Comparison of ENCODE assay signal across 24 cellular contexts in the genomic region with DNA sequence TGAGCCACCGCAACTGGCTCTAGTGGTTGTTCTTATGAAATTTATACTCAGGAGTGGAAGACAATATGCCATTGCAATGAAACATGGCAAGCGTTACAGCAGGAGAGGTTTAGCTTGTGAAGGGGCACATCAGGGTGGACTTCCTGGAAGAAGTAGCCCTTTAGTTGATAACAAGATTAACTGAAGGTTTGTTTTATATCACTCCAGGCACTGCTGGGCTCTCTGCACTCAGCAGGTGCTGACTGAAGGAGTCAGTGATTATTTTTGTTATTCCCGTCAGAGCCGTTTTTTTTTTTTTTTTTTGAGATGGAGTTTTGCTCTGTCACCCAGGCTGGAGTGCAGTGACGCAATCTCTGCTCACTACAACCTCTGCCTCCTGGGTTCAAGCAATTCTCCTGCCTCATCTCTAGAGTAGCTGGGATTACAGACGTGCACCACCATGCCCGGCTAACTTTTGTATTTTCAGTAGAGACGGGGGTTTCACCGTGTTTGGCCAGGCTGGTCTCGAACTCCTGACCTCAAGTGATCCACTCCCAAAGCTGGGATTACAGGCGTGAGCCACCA.
"Had no signal": no experiment of that assay in that cellular context is flagged by ENCODE, and none has a peak within 500 bp of the region (broad histone marks: within the 10 kb centered on the region; RNA-seq: fewer than 3 reads in every experiment).

No MANE protein-coding gene starts in this region.

- H3K36me3 ChIP-seq: brain microvascular endothelial cell, colonic mucosa, gastrocnemius medialis, left ventricle myocardium inferior, suprapubic skin, transverse colon, vagina had no signal

- H3K4me1 ChIP-seq: colonic mucosa, gastrocnemius medialis had no signal

- DNase-seq: activated CD4-positive, alpha-beta T cell treated with anti-CD3 and anti-CD28 coated beads for 4 hours; activated CD8-positive, alpha-beta T cell treated with anti-CD3 and anti-CD28 coated beads, Interleukin-2, amount 10 ng/mL, durations not matched to agents 7 days and 5 days; activated effector memory CD4-positive, alpha-beta T cell treated with Interleukin-2 at 50 U/mL for 16 hours; activated naive CD4-positive, alpha-beta T cell treated with anti-CD3 and anti-CD28 coated beads, Interleukin-2, amount 10 ng/mL, durations not matched to agents 7 days and 5 days; activated naive CD8-positive, alpha-beta T cell treated with anti-CD3 and anti-CD28 coated beads, Interleukin-2, amount 50 U/mL, for 24 hours; activated T-cell treated with anti-CD3 and anti-CD28 coated beads, Interleukin-2, amount 50 U/mL, for 24 hours; anterior cingulate cortex; brain microvascular endothelial cell; central memory CD4-positive, alpha-beta T cell; colonic mucosa; gastrocnemius medialis; head of caudate nucleus; left ventricle myocardium inferior; mammary epithelial cell; midbrain; stimulated activated CD4-positive, alpha-beta T cell treated with anti-CD3 and anti-CD28 coated beads, Interleukin-12 subunit alpha, Interleukin-12 subunit beta, amount 100 ng/mL, for 4 hours; stimulated activated CD4-positive, alpha-beta T cell treated with anti-CD3 and anti-CD28 coated beads, Interleukin-1b, Interleukin-23, amount 100 ng/mL, for 48 hours; stimulated activated naive CD8-positive, alpha-beta T cell treated with anti-CD3 and anti-CD28 coated beads, Interleukin-15, amount 100 ng/mL, for 72 hours; transverse colon had no signal

- ATAC-seq: activated naive CD8-positive, alpha-beta T cell treated with anti-CD3 and anti-CD28 coated beads, Interleukin-2, amount 50 U/mL, for 24 hours; gastrocnemius medialis; stimulated activated naive CD8-positive, alpha-beta T cell treated with anti-CD3 and anti-CD28 coated beads, Interleukin-15, amount 100 ng/mL, for 72 hours; WTC11 had no signal

- H3K36me3 Mint-ChIP-seq: WTC11 had no signal

- H3K27me3 ChIP-seq: vagina had no signal

- H3K27ac ChIP-seq: brain microvascular endothelial cell, colonic mucosa, gastrocnemius medialis, left ventricle myocardium inferior, suprapubic skin, transverse colon, vagina had no signal

- H3K4me3 Mint-ChIP-seq: activated naive CD8-positive, alpha-beta T cell treated with anti-CD3 and anti-CD28 coated beads, Interleukin-2, amount 50 U/mL, for 24 hours; activated T-cell treated with anti-CD3 and anti-CD28 coated beads, Interleukin-2, amount 50 U/mL, for 24 hours; neural crest cell; WTC11 had no signal

- H3K9me3 Mint-ChIP-seq: activated naive CD4-positive, alpha-beta T cell treated with anti-CD3 and anti-CD28 coated beads, Interleukin-2, amount 10 ng/mL, durations not matched to agents 7 days and 5 days; activated naive CD8-positive, alpha-beta T cell treated with anti-CD3 and anti-CD28 coated beads, Interleukin-2, amount 50 U/mL, for 24 hours; activated T-cell treated with anti-CD3 and anti-CD28 coated beads, Interleukin-2, amount 50 U/mL, for 24 hours; neural crest cell had no signal

- H3K4me3 ChIP-seq: colonic mucosa, gastrocnemius medialis, left ventricle myocardium inferior, suprapubic skin, transverse colon, vagina had no signal

- H3K27ac Mint-ChIP-seq: activated naive CD4-positive, alpha-beta T cell treated with anti-CD3 and anti-CD28 coated beads, Interleukin-2, amount 10 ng/mL, durations not matched to agents 7 days and 5 days; progenitor cell of endocrine pancreas; WTC11 had no signal

- H3K27me3 Mint-ChIP-seq: activated T-cell treated with anti-CD3 and anti-CD28 coated beads, Interleukin-2, amount 50 U/mL, for 24 hours; stimulated activated naive CD8-positive, alpha-beta T cell treated with anti-CD3 and anti-CD28 coated beads, Interleukin-15, amount 100 ng/mL, for 72 hours had no signal

- H3K9me3 ChIP-seq: colonic mucosa, gastrocnemius medialis, suprapubic skin, transverse colon, vagina had no signal
